15 cellular contexts compared by ENCODE assay signal in genomic region chr7:134893920-134894319, GRCh38.
A peak's percentile ranks its signal among the peaks of the same experiment; 100 is the strongest.
DNase-seq lines count a peak whose midpoint lies in the region; ATAC-seq and TF ChIP-seq lines count a peak whose summit lies in the region.
"Had no signal": no experiment of that assay in that cellular context is flagged by ENCODE, and none has a peak within 500 bp of the region (broad histone marks: within the 10 kb centered on the region; RNA-seq: fewer than 3 reads in every experiment).

No MANE protein-coding gene starts in this region.

- H3K4me1 ChIP-seq in right lobe of liver, result peaks cover 0 to 32% (median 9%) of the 10 kb centered on the region in 4 donors
- peaks cover 33% of the 10 kb centered on the region for H3K4me1 ChIP-seq in suprapubic skin

- no peaks in the 10 kb centered on the region for H3K36me3 ChIP-seq in right lobe of liver
- H3K36me3 ChIP-seq in suprapubic skin, result peaks cover 3% of the 10 kb centered on the region

- intact Hi-C loops in right lobe of liver (cut with DNase I), result no loop called here

- H3K27me3 ChIP-seq in right lobe of liver, result no peaks in the 10 kb centered on the region
- no peaks in the 10 kb centered on the region for H3K27me3 ChIP-seq in suprapubic skin

- 82% methylated on average over 7 of the region's 7 CpGs for WGBS in right lobe of liver (ENCODE audit: insufficient coverage, low coverage, low lambda C conversion rate, missing lambda C conversion rate)
- WGBS in suprapubic skin, result 91% methylated on average over 7 of the region's 7 CpGs

- TF ChIP-seq EP300 in suprapubic skin (IDR thresholded peaks at IDR 0.05), result no peak

- ATAC-seq in right lobe of liver, result no peak
- ATAC-seq: activated naive CD8-positive, alpha-beta T cell treated with anti-CD3 and anti-CD28 coated beads, Interleukin-2, amount 50 U/mL, for 24 hours; T-helper 17 cell had no signal

- H3K4me3 ChIP-seq in HFF-Myc (replicated peaks; ENCODE audit: low read depth, low read length), result peak overlapping the region; percentile 55
- H3K4me3 ChIP-seq in coronary artery, result peak overlapping the region; percentile 66
- peak overlapping the region; percentile 40 to 57 (median 56) for H3K4me3 ChIP-seq in right lobe of liver
- H3K4me3 ChIP-seq in suprapubic skin, result peak overlapping the region; percentile 55

- H3K27ac ChIP-seq in coronary artery (peak overlapping the region in 1 of 2 donors; percentile 75), right lobe of liver (peak overlapping the region; percentile 13 to 95 (median 92)), suprapubic skin (no peak overlapping the region)

- TF ChIP-seq POLR2A in right lobe of liver (IDR thresholded peaks at IDR 0.05) (no peak), suprapubic skin (IDR thresholded peaks at IDR 0.05) (no peak), erythroblast (IDR thresholded peaks at IDR 0.05; ENCODE audit: low read length) (no peak)

- H3K9me3 ChIP-seq in right lobe of liver (no peaks in the 10 kb centered on the region), suprapubic skin (peaks cover 8% of the 10 kb centered on the region)

- TF ChIP-seq CTCF in HFF-Myc (IDR thresholded peaks at IDR 0.05; ENCODE audit: low read depth, low read length, missing control alignments), result no peak
- TF ChIP-seq CTCF in coronary artery (IDR thresholded peaks at IDR 0.05), result no peak
- no peak for TF ChIP-seq CTCF in right lobe of liver (IDR thresholded peaks at IDR 0.05)
- TF ChIP-seq CTCF in suprapubic skin (IDR thresholded peaks at IDR 0.05), result no peak

- no peak for DNase-seq in HFF-Myc (ENCODE audit: extremely low read depth, low read depth)
- no peak for DNase-seq in coronary artery (ENCODE audit: low spot score)
- no peak for DNase-seq in right lobe of liver
- no peak for DNase-seq in suprapubic skin (ENCODE audit: low spot score in 2 of 2)
- DNase-seq in erythroblast (lab: John Stamatoyannopoulos, UW), result no peak
- no peak for DNase-seq in NCI-H1436 treated with DMSO at 0.1 percent for 48 hours (lab: John Stamatoyannopoulos, UW)
- DNase-seq in SK-N-DZ (ENCODE audit: low spot score), result no peak
- no peak for DNase-seq in SW480 (ENCODE audit: low spot score)
- DNase-seq: activated CD4-positive, CD25-positive, alpha-beta regulatory T cell; activated naive CD8-positive, alpha-beta T cell treated with anti-CD3 and anti-CD28 coated beads, Interleukin-2, amount 50 U/mL, for 24 hours; GF-D8; head of caudate nucleus; NCI-H226; RPMI8226; T-helper 17 cell had no signal
